ENCODE assay signal across 21 cellular contexts in the genomic region with DNA sequence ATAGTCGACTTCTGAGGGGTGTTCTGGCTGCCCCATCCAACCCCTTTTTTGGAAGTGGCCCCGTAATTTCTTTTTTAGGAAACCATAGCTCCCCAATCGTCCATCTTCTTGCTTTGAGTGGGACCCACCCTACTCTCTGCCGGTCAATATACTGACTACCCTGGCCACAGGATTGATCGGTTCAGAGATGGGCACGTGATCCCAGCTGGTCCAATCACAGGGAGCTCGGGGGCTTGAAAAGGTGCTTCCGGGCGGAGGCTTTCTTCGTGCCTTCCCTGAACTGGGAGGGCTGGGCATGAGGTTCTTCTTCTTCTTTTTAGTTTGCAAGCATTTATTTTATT.
DNase-seq lines count a peak whose midpoint lies in the region; FAIRE-seq and TF ChIP-seq lines count a peak whose summit lies in the region.
"Had no signal": no experiment of that assay in that cellular context is flagged by ENCODE, and none has a peak within 500 bp of the region (broad histone marks: within the 10 kb centered on the region; RNA-seq: fewer than 3 reads in every experiment).

No MANE protein-coding gene starts in this region.

- no peaks in the 10 kb centered on the region for H3K9me3 ChIP-seq in H9 (ENCODE audit: control insufficient read depth, low read depth, low read length)
- no peaks in the 10 kb centered on the region for H3K9me3 ChIP-seq in H1 (ENCODE audit: insufficient read depth in 2 of 2, low read depth in 1 of 2, low read length in 1 of 2)
- no peaks in the 10 kb centered on the region for H3K9me3 ChIP-seq in prostate gland
- H3K9me3 ChIP-seq: adrenal gland, BE2C, neutrophil had no signal

- H3K4me3 ChIP-seq in H1 (ENCODE audit: extremely low read depth in 1 of 4, insufficient read depth in 2 of 4, low read depth in 3 of 4, low read length in 4 of 4) (no peak overlapping the region), prostate gland (no peak overlapping the region)
- H3K4me3 ChIP-seq: adrenal gland had no signal

- H4K91ac ChIP-seq in H9 (ENCODE audit: insufficient read length, low read depth, low read length): no peak overlapping the region
- H4K91ac ChIP-seq in H1 (replicated peaks; ENCODE audit: insufficient read length, low read length): no peak overlapping the region

- no peaks in the 10 kb centered on the region for H3K36me3 ChIP-seq in H1 (ENCODE audit: control insufficient read depth in 2 of 4, insufficient read depth in 4 of 4, low read length in 3 of 4)
- no peaks in the 10 kb centered on the region for H3K36me3 ChIP-seq in prostate gland
- H3K36me3 ChIP-seq: adrenal gland, BE2C, neutrophil had no signal

- H3K23me2 ChIP-seq in H9 (ENCODE audit: insufficient read length, low read depth, low read length, poor library complexity, severe bottlenecking) (no peaks in the 10 kb centered on the region), H1 (ENCODE audit: low read depth, low read length) (peaks cover 2% of the 10 kb centered on the region; the same call in 1 of the 2 replicates)

- WGBS in H9 (ENCODE audit: extremely low coverage, insufficient read length, low lambda C conversion rate): no CpG with 5 or more reads among the region's 10 CpGs
- 78% methylated on average over 10 of the region's 10 CpGs; no CpG with 5 or more reads in 1 of the 2 experiments for WGBS in H1 (ENCODE audit: extremely low coverage in 1 of 2, insufficient coverage in 1 of 2, insufficient read length in 1 of 2, insufficient replicate concordance in 2 of 2, low coverage in 1 of 2, low lambda C conversion rate in 2 of 2, missing lambda C conversion rate in 1 of 2), 2 experiments
- 44% methylated on average over 10 of the region's 10 CpGs for WGBS in prostate gland

- H3K23ac ChIP-seq in H9 (ENCODE audit: insufficient read length, low read depth, low read length) (no peak overlapping the region), H1 (ENCODE audit: insufficient read length) (no peak overlapping the region)

- peak; percentile 13 for DNase-seq in DMS153 treated with DMSO at 0.1 percent for 48 hours (lab: John Stamatoyannopoulos, UW; ENCODE audit: unreplicated experiment)
- peak; percentile 24 for DNase-seq in H9
- peak in 1 of 2 experiments; percentile 43 for DNase-seq in H1 (ENCODE audit: low read depth in 1 of 2, low spot score in 2 of 2)
- no peak for DNase-seq in prostate gland (ENCODE audit: low spot score)
- no peak for DNase-seq in NCI-H345 (lab: John Stamatoyannopoulos, UW)
- no peak for DNase-seq in activated naive CD4-positive, alpha-beta T cell treated with Interleukin-2 at 50 U/mL for 16 hours
- DNase-seq in ACHN: no peak
- DNase-seq: activated CD4-positive, alpha-beta T cell treated with anti-CD3 and anti-CD28 coated beads, Interleukin-2, amount 50 U/mL, for 48 hours; BE2C; central memory CD4-positive, alpha-beta T cell; GOT3; NCI-H1092 treated with DMSO at 0.1 percent for 48 hours; NCI-H2227 treated with DMSO at 0.1 percent for 48 hours; NK-92 treated with Interleukin-12 subunit alpha and Interleukin-12 subunit beta, amount 100 ng/mL, for 24 hours; stimulated activated CD4-positive, alpha-beta T cell treated with anti-CD3 and anti-CD28 coated beads, Interleukin-4, amount 100 ng/mL, for 4 hours; stimulated activated CD8-positive, alpha-beta memory T cell treated with anti-CD3 and anti-CD28 coated beads, Interleukin-4, amount 100 ng/mL, for 48 hours had no signal

- H3K27me3 Mint-ChIP-seq in H9 (ENCODE audit: low read depth): peaks cover 22% of the 10 kb centered on the region

- TF ChIP-seq POLR2A in H1 (IDR thresholded peaks at IDR 0.05; ENCODE audit: control extremely low read depth in 1 of 2, low read depth in 2 of 2, low read length in 2 of 2): no peak
- TF ChIP-seq POLR2A in prostate gland (IDR thresholded peaks at IDR 0.05): no peak

- CTCF ChIA-PET in H1 (lab: Charles Lee; ENCODE audit: partially characterized antibody): interaction anchor here (1.0 to 1.7 kb wide), 2 partner anchors 17 to 167 kb away, joined by 3 to 4 read pairs; no protein-coding TSS in a partner anchor

- FAIRE-seq in H1 (lab: Jason Lieb, UNC): no peak
- FAIRE-seq: D721Med, G401.6 had no signal

- no peak overlapping the region for H2BK5ac ChIP-seq in H9 (ENCODE audit: insufficient read length, low read length)
- H2BK5ac ChIP-seq in H1 (ENCODE audit: low read depth, low read length): no peak overlapping the region

- H3K27me3 ChIP-seq in H9 (ENCODE audit: insufficient read depth, low read length) (no peaks in the 10 kb centered on the region), H1 (replicated peaks in 1 of 4; ENCODE audit: control insufficient read depth in 3 of 4, extremely low read depth in 1 of 4, insufficient read depth in 3 of 4, low read length in 3 of 4) (0 out of 7 replicates have a peak, but pooled peaks cover 0 to 5% (median 0%) of the 10 kb centered on the region in 4 experiments), prostate gland (replicated peaks; ENCODE audit: insufficient read depth) (no peaks in the 10 kb centered on the region)
- H3K27me3 ChIP-seq: adrenal gland, BE2C had no signal

- no peak overlapping the region for H3K27ac ChIP-seq in H9 (ENCODE audit: insufficient read length, low read depth, low read length)
- no peak overlapping the region for H3K27ac ChIP-seq in H1 (ENCODE audit: low read depth, low read length)
- peak overlapping the region; percentile 76 to 92 for H3K27ac ChIP-seq in prostate gland
- H3K27ac ChIP-seq: KMS-11, neutrophil had no signal

- peaks cover 0 to 4% (median 1%) of the 10 kb centered on the region in 3 experiments; a peak in 3 of 7 replicates for H3K36me3 Mint-ChIP-seq in H9 (ENCODE audit: insufficient read depth in 1 of 3, low read depth in 3 of 3)

- H3K14ac ChIP-seq in H9 (ENCODE audit: insufficient read depth, low read length): no peak overlapping the region
- no peak overlapping the region for H3K14ac ChIP-seq in H1 (ENCODE audit: insufficient read length)

- H3K4ac ChIP-seq in H9 (ENCODE audit: low read depth, low read length) (no peak overlapping the region), H1 (replicated peaks; ENCODE audit: insufficient read length, low read depth, low read length) (no peak overlapping the region)

- no peaks in the 10 kb centered on the region for H3K79me1 ChIP-seq in H9 (ENCODE audit: insufficient read depth, low read depth, low read length, poor library complexity, severe bottlenecking)
- H3K79me1 ChIP-seq in H1 (ENCODE audit: low read depth, low read length): no peaks in the 10 kb centered on the region

- H2BK120ac ChIP-seq in H9 (ENCODE audit: low read depth, low read length, poor library complexity, severe bottlenecking): no peak overlapping the region
- no peak overlapping the region for H2BK120ac ChIP-seq in H1 (replicated peaks; ENCODE audit: low read depth, low read length)

- H3K27ac Mint-ChIP-seq in H9: no peak overlapping the region

- peaks cover 10 to 14% of the 10 kb centered on the region in 2 experiments; a peak in 3 of 4 replicates for H3K4me1 Mint-ChIP-seq in H9

- no peak overlapping the region for H3K4me3 Mint-ChIP-seq in H9

- no peak overlapping the region for H4K5ac ChIP-seq in H9 (ENCODE audit: insufficient read length, low read depth, low read length)
- H4K5ac ChIP-seq in H1 (ENCODE audit: insufficient read length, low read depth, low read length): no peak overlapping the region

- H3K18ac ChIP-seq in H9 (ENCODE audit: insufficient read length, low read depth, low read length) (no peak overlapping the region), H1 (ENCODE audit: extremely low read depth, low read length) (no peak overlapping the region)

- H3K56ac ChIP-seq in H9 (ENCODE audit: insufficient read length, low read depth, low read length): no peak overlapping the region
- no peak overlapping the region for H3K56ac ChIP-seq in H1 (replicated peaks; ENCODE audit: insufficient read length, low read depth, low read length)

- no peak overlapping the region for H3K4me2 ChIP-seq in H9 (ENCODE audit: insufficient read depth, insufficient read length, low read length)
- H3K4me2 ChIP-seq in H1 (ENCODE audit: insufficient read depth in 1 of 2, low read depth in 2 of 2, low read length in 2 of 2): no peak overlapping the region
- H3K4me2 ChIP-seq: KMS-11 had no signal

- in situ Hi-C loops in ACHN (cut with HindIII; ENCODE audit: low pct_ligation_motif_present, low pct_unique_long_range_greater_than_20kb, low sequenced_read_pairs): no loop called here

- no peak overlapping the region for H2BK20ac ChIP-seq in H9 (ENCODE audit: low read depth, low read length, poor library complexity, severe bottlenecking)
- no peak overlapping the region for H2BK20ac ChIP-seq in H1 (ENCODE audit: low read length)

- no peak overlapping the region for H2AFZ ChIP-seq in H9 (ENCODE audit: low read length)
- no peak overlapping the region for H2AFZ ChIP-seq in H1 (ENCODE audit: low read length)

- H4K20me1 ChIP-seq in H9 (ENCODE audit: control insufficient read depth, insufficient read depth, insufficient read length) (no peaks in the 10 kb centered on the region), H1 (replicated peaks in 1 of 2; ENCODE audit: control insufficient read depth in 1 of 2, insufficient read depth in 2 of 2, low read length in 2 of 2) (no peaks in the 10 kb centered on the region)

- H3K9ac ChIP-seq in H9 (ENCODE audit: extremely low read depth, insufficient read length, low read length) (no peak overlapping the region), H1 (replicated peaks in 1 of 4; ENCODE audit: extremely low read depth in 1 of 4, low read depth in 3 of 4, low read length in 3 of 4) (no peak overlapping the region)
- H3K9ac ChIP-seq: KMS-11 had no signal

- POLR2A ChIA-PET in H1 (lab: Charles Lee; ENCODE audit: partially characterized antibody): no interaction called here

- H3K9me3 Mint-ChIP-seq in H9: peaks cover 4% of the 10 kb centered on the region in 2 experiments; a peak in 4 of 5 replicates

- TF ChIP-seq EP300 in H1 (IDR thresholded peaks at IDR 0.05; ENCODE audit: borderline replicate concordance in 1 of 2, low read depth in 2 of 2, low read length in 2 of 2): no peak

- H2BK15ac ChIP-seq in H9 (ENCODE audit: low read depth, low read length) (no peak overlapping the region), H1 (ENCODE audit: low read length) (no peak overlapping the region)

- H3K4me1 ChIP-seq in H9 (ENCODE audit: insufficient read depth, low read length) (0 out of 2 replicates have a peak, but pooled peaks cover 2% of the 10 kb centered on the region), H1 (replicated peaks in 1 of 4; ENCODE audit: control insufficient read depth in 3 of 4, insufficient read depth in 4 of 4, low read length in 3 of 4) (no peaks in the 10 kb centered on the region), prostate gland (replicated peaks) (peaks cover 14% of the 10 kb centered on the region)
- H3K4me1 ChIP-seq: BE2C had no signal

- H3K79me2 ChIP-seq in H9 (ENCODE audit: insufficient read depth, low read length) (no peaks in the 10 kb centered on the region), H1 (ENCODE audit: control insufficient read depth in 1 of 2, insufficient read depth in 2 of 2, low read length in 2 of 2) (no peaks in the 10 kb centered on the region)

- no peak overlapping the region for H3T11ph ChIP-seq in H9 (ENCODE audit: low read length)

- H4K8ac ChIP-seq in H9 (replicated peaks; ENCODE audit: insufficient read length, low read depth, low read length): no peak overlapping the region
- H4K8ac ChIP-seq in H1 (ENCODE audit: extremely low read depth, insufficient read depth, low read length): no peak overlapping the region

- no peak for TF ChIP-seq RAD21 in H1 (IDR thresholded peaks at IDR 0.05 in 1 of 2, conservative IDR thresholded peaks at IDR 0.05 in 1 of 2; ENCODE audit: low read depth in 2 of 2, low read length in 2 of 2)

- H2BK12ac ChIP-seq in H9 (ENCODE audit: insufficient read length, low read depth, low read length) (no peak overlapping the region), H1 (ENCODE audit: low read depth, low read length) (no peak overlapping the region)

- no peak overlapping the region for H2AK5ac ChIP-seq in H9 (ENCODE audit: insufficient read length, low read length)
- H2AK5ac ChIP-seq in H1 (ENCODE audit: low read depth, low read length): no peak overlapping the region

- TF ChIP-seq CTCF in H9 (conservative IDR thresholded peaks at IDR 0.05): no peak
- TF ChIP-seq CTCF in H1 (IDR thresholded peaks at IDR 0.05; ENCODE audit: control extremely low read depth in 1 of 3, insufficient read depth in 1 of 3, low read depth in 1 of 3, low read length in 3 of 3): no peak
- TF ChIP-seq CTCF in prostate gland (IDR thresholded peaks at IDR 0.05): no peak

- intact Hi-C loops in prostate gland (cut with DNase I): no loop called here

Comparison
In these comparisons a context has a peak if more than half of its experiments do, and no peak if none do; other contexts are left out.
1. DNase-seq: peak in DMS153 treated with DMSO at 0.1 percent for 48 hours (single experiment) and H9 (single experiment); none in prostate gland (single experiment), NCI-H345 (single experiment), activated naive CD4-positive, alpha-beta T cell treated with Interleukin-2 at 50 U/mL for 16 hours (single experiment) and ACHN (single experiment).
2. H3K27ac ChIP-seq: peak in prostate gland (2 of 2); none in H9 (single experiment) and H1 (single experiment).